8 cellular contexts compared by ENCODE assay signal in genomic region chr9:4741365-4742031, GRCh38. TPM values are rescaled to one million over a fixed set of nuclear protein-coding genes. Genes with fewer than 3 reads are reported as not detected.
DNase-seq lines count a peak whose midpoint lies in the region; ATAC-seq and TF ChIP-seq lines count a peak whose summit lies in the region.

No MANE protein-coding gene starts in this region.

- no peaks in the 10 kb centered on the region for H4K20me1 ChIP-seq in KMS-11 (ENCODE audit: insufficient read depth)

- H3K9ac ChIP-seq in KMS-11 = peak overlapping the region; percentile 93; the same call in 1 of the 2 replicates

- no peak overlapping the region; the same call in 1 of the 2 replicates for H3K27ac ChIP-seq in KMS-11
- peak overlapping the region; percentile 6 for H3K27ac ChIP-seq in foreskin keratinocyte

- no peak overlapping the region for H3K4me3 ChIP-seq in KMS-11 (IDR thresholded peaks at IDR 0.05; ENCODE audit: insufficient read depth, low read depth, low read length)

- peak overlapping the region; percentile 93 for H2AFZ ChIP-seq in KMS-11 (ENCODE audit: low read depth)

- no peaks in the 10 kb centered on the region for H3K27me3 Mint-ChIP-seq in activated T-cell treated with anti-CD3 and anti-CD28 coated beads, Interleukin-2, amount 50 U/mL, for 72 hours (ENCODE audit: low read depth)
- H3K27me3 Mint-ChIP-seq in neural crest cell (ENCODE audit: low read depth) = no peaks in the 10 kb centered on the region

- peak overlapping the region; percentile 87 to 94 for H3K4me3 Mint-ChIP-seq in activated T-cell treated with anti-CD3 and anti-CD28 coated beads, Interleukin-2, amount 50 U/mL, for 72 hours
- H3K4me3 Mint-ChIP-seq in neural crest cell = peak overlapping the region; percentile 79

- peaks cover 36% of the 10 kb centered on the region for H3K79me2 ChIP-seq in KMS-11 (ENCODE audit: insufficient read depth, low read depth)

- H3K27ac Mint-ChIP-seq in activated T-cell treated with anti-CD3 and anti-CD28 coated beads, Interleukin-2, amount 50 U/mL, for 72 hours = no peak overlapping the region
- no peak overlapping the region for H3K27ac Mint-ChIP-seq in neural crest cell (ENCODE audit: unreplicated experiment)

- H3K9me3 Mint-ChIP-seq in activated T-cell treated with anti-CD3 and anti-CD28 coated beads, Interleukin-2, amount 50 U/mL, for 72 hours = peaks cover 1 to 3% of the 10 kb centered on the region in 2 donors
- H3K9me3 Mint-ChIP-seq in neural crest cell = peaks cover 3% of the 10 kb centered on the region

- ATAC-seq in activated T-cell treated with anti-CD3 and anti-CD28 coated beads, Interleukin-2, amount 50 U/mL, for 72 hours (replicated peaks in 1 of 2) = peak; percentile 13 to 15
- ATAC-seq in foreskin keratinocyte (peak; percentile 10), GM21381 (IDR thresholded peaks at IDR 0.05; ENCODE audit: unreplicated experiment) (no peak)

- H3K36me3 ChIP-seq in KMS-11 (ENCODE audit: insufficient read depth) = no peaks in the 10 kb centered on the region

- H3K27me3 ChIP-seq in KMS-11 (ENCODE audit: insufficient read depth, low read depth) (no peaks in the 10 kb centered on the region), foreskin keratinocyte (no peaks in the 10 kb centered on the region)

- DNase-seq in activated T-cell treated with anti-CD3 and anti-CD28 coated beads for 1 hour (ENCODE audit: low read depth) = peak; percentile 2
- DNase-seq in activated T-cell treated with anti-CD3 and anti-CD28 coated beads for 4 hours = no peak
- peak; percentile 24 to 29 for DNase-seq in activated T-cell treated with anti-CD3 and anti-CD28 coated beads, Interleukin-2, amount 50 U/mL, for 72 hours
- peak in 1 of 2 donors; percentile 30 for DNase-seq in foreskin keratinocyte
- DNase-seq in neural crest cell (ENCODE audit: low read depth, low spot score) = peak; percentile 12
- DNase-seq in COR-L47 (lab: John Stamatoyannopoulos, UW) = no peak

- peaks cover 6 to 7% of the 10 kb centered on the region in 2 donors for H3K36me3 Mint-ChIP-seq in activated T-cell treated with anti-CD3 and anti-CD28 coated beads, Interleukin-2, amount 50 U/mL, for 72 hours (ENCODE audit: insufficient read depth in 2 of 2)
- no peaks in the 10 kb centered on the region for H3K36me3 Mint-ChIP-seq in neural crest cell (ENCODE audit: low read depth)

- TF ChIP-seq CTCF in KMS-11 (conservative IDR thresholded peaks at IDR 0.05; ENCODE audit: low read depth, low read length) = no peak
- TF ChIP-seq CTCF in foreskin keratinocyte (conservative IDR thresholded peaks at IDR 0.05) = peak; percentile 3
- TF ChIP-seq CTCF in neural crest cell (conservative IDR thresholded peaks at IDR 0.05) = no peak

- H3K4me1 Mint-ChIP-seq in activated T-cell treated with anti-CD3 and anti-CD28 coated beads, Interleukin-2, amount 50 U/mL, for 72 hours (ENCODE audit: low read depth) = peaks cover 56% of the 10 kb centered on the region
- H3K4me1 Mint-ChIP-seq in neural crest cell = peaks cover 31% of the 10 kb centered on the region

- peak overlapping the region; percentile 39; the same call in 1 of the 2 replicates for H3K4me2 ChIP-seq in KMS-11

- peaks cover 15% of the 10 kb centered on the region for H3K4me1 ChIP-seq in KMS-11 (ENCODE audit: low read depth, poor library complexity, severe bottlenecking)
- peaks cover 12% of the 10 kb centered on the region for H3K4me1 ChIP-seq in foreskin keratinocyte

RNA-seq across cellular contexts. Expression of gene AK3, which starts 0.5 kb away (rescaled TPM):
- 10 to 100 TPM; 36.9 to 37.1 TPM for total RNA-seq in activated T-cell treated with anti-CD3 and anti-CD28 coated beads, Interleukin-2, amount 50 U/mL, for 72 hours
- total RNA-seq in foreskin keratinocyte (31.7 and 36.3 TPM in 2 replicates), neural crest cell (59.0 and 67.4 TPM in 2 replicates)
- polyA plus RNA-seq in foreskin keratinocyte = 17.5 and 20.8 TPM in 2 replicates

RNA-seq across cellular contexts. Expression of gene RCL1, which starts 51.2 kb away (rescaled TPM):
- total RNA-seq in activated T-cell treated with anti-CD3 and anti-CD28 coated beads, Interleukin-2, amount 50 U/mL, for 72 hours = 10 to 100 TPM; 29.7 to 38.8 TPM
- total RNA-seq in foreskin keratinocyte (18.1 and 22.2 TPM in 2 replicates), neural crest cell (12.7 TPM in 2 replicates)
- 15.4 and 20.9 TPM in 2 replicates for polyA plus RNA-seq in foreskin keratinocyte

Comparison
In these comparisons a context has a peak if more than half of its experiments do, and no peak if none do; other contexts are left out.
1. DNase-seq: peak in activated T-cell treated with anti-CD3 and anti-CD28 coated beads for 1 hour (single experiment), activated T-cell treated with anti-CD3 and anti-CD28 coated beads, Interleukin-2, amount 50 U/mL, for 72 hours (2 of 2) and neural crest cell (single experiment); none in activated T-cell treated with anti-CD3 and anti-CD28 coated beads for 4 hours (single experiment) and COR-L47 (single experiment).